Comparison of ENCODE assay signal across 8 cellular contexts in genomic region chr6:27694547-27694874, GRCh38.
DNase-seq lines count a peak whose midpoint lies in the region; ATAC-seq, FAIRE-seq and TF ChIP-seq lines count a peak whose summit lies in the region.

No MANE protein-coding gene starts in this region.

- peak overlapping the region; percentile 41; the same call in 1 of the 2 replicates for H2BK5ac ChIP-seq in H1 (ENCODE audit: low read depth, low read length)

- TF ChIP-seq EP300 in H1 (IDR thresholded peaks at IDR 0.05; ENCODE audit: borderline replicate concordance in 1 of 2, low read depth in 2 of 2, low read length in 2 of 2): no peak
- TF ChIP-seq EP300 in ovary (IDR thresholded peaks at IDR 0.05): no peak

- no peak for DNase-seq in H1 (ENCODE audit: low read depth in 1 of 2, low spot score in 2 of 2)
- no peak for DNase-seq in ovary
- DNase-seq in NCI-H146 (lab: John Stamatoyannopoulos, UW): no peak
- DNase-seq in NOMO-1 (lab: John Stamatoyannopoulos, UW; ENCODE audit: unreplicated experiment in 2 of 2): no peak
- no peak for DNase-seq in SJCRH30

- 31% methylated on average over 7 of the region's 7 CpGs; no CpG with 5 or more reads in 1 of the 2 experiments for WGBS in H1 (ENCODE audit: extremely low coverage in 1 of 2, insufficient coverage in 1 of 2, insufficient read length in 1 of 2, insufficient replicate concordance in 2 of 2, low coverage in 1 of 2, low lambda C conversion rate in 2 of 2, missing lambda C conversion rate in 1 of 2), 2 experiments
- 37 to 39% (median 38%) methylated on average over 7 of the region's 7 CpGs for WGBS in ovary, 3 donors

- TF ChIP-seq CTCF in OCI-LY1 (IDR thresholded peaks at IDR 0.05; ENCODE audit: low read length) (no peak), H1 (IDR thresholded peaks at IDR 0.05; ENCODE audit: control extremely low read depth in 1 of 3, insufficient read depth in 1 of 3, low read depth in 1 of 3, low read length in 3 of 3) (no peak), ovary (IDR thresholded peaks at IDR 0.05) (no peak)

- H3F3A ChIP-seq in OCI-LY1 (ENCODE audit: insufficient read depth, low read length): peaks cover 5% of the 10 kb centered on the region; the same call in 1 of the 2 replicates

- FAIRE-seq in H1 (lab: Jason Lieb, UNC): no peak

- no peak overlapping the region for H3K18ac ChIP-seq in H1 (ENCODE audit: extremely low read depth, low read length)

- CTCF ChIA-PET in H1 (lab: Charles Lee; ENCODE audit: partially characterized antibody): interaction anchor here (2.5 kb wide), 1 partner anchor 78 kb away, joined by 6 read pairs; no protein-coding TSS in a partner anchor

- peak overlapping the region; percentile 99 for H2AFZ ChIP-seq in OCI-LY1 (ENCODE audit: low read length)
- peak overlapping the region; percentile 95; the same call in 1 of the 2 replicates for H2AFZ ChIP-seq in H1 (ENCODE audit: low read length)

- peak overlapping the region; percentile 88 for H3K4me2 ChIP-seq in OCI-LY1 (ENCODE audit: low read length)
- H3K4me2 ChIP-seq in H1 (ENCODE audit: insufficient read depth in 1 of 2, low read depth in 2 of 2, low read length in 2 of 2): peak overlapping the region; percentile 70 to 79

- no peak overlapping the region for H4K91ac ChIP-seq in H1 (replicated peaks; ENCODE audit: insufficient read length, low read length)

- no peak overlapping the region for H3K23ac ChIP-seq in H1 (ENCODE audit: insufficient read length)

- H4K8ac ChIP-seq in H1 (ENCODE audit: extremely low read depth, insufficient read depth, low read length): no peak overlapping the region

- H4K20me1 ChIP-seq in OCI-LY1 (ENCODE audit: insufficient read depth, low read length) (no peaks in the 10 kb centered on the region), H1 (replicated peaks in 1 of 2; ENCODE audit: control insufficient read depth in 1 of 2, insufficient read depth in 2 of 2, low read length in 2 of 2) (peaks cover 0 to 2% of the 10 kb centered on the region in 2 experiments)

- H3K56ac ChIP-seq in H1 (replicated peaks; ENCODE audit: insufficient read length, low read depth, low read length): no peak overlapping the region

- H3K14ac ChIP-seq in H1 (ENCODE audit: insufficient read length): no peak overlapping the region

- H3K9me2 ChIP-seq in OCI-LY1 (ENCODE audit: low read depth, low read length): no peaks in the 10 kb centered on the region

- H2BK120ac ChIP-seq in H1 (replicated peaks; ENCODE audit: low read depth, low read length): no peak overlapping the region

- peak overlapping the region; percentile 85 for H3K27ac ChIP-seq in OCI-LY1 (ENCODE audit: low read depth, low read length, poor library complexity, severe bottlenecking)
- no peak overlapping the region for H3K27ac ChIP-seq in H1 (ENCODE audit: low read depth, low read length)
- H3K27ac ChIP-seq in ovary: no peak overlapping the region
- H3K27ac ChIP-seq in SJCRH30: no peak overlapping the region

- H3K79me2 ChIP-seq in OCI-LY1 (ENCODE audit: insufficient read depth, low read length): no peaks in the 10 kb centered on the region
- peaks cover 0 to 16% of the 10 kb centered on the region in 2 experiments; a peak in 3 of 4 replicates for H3K79me2 ChIP-seq in H1 (ENCODE audit: control insufficient read depth in 1 of 2, insufficient read depth in 2 of 2, low read length in 2 of 2)

- TF ChIP-seq RAD21 in H1 (IDR thresholded peaks at IDR 0.05 in 1 of 2, conservative IDR thresholded peaks at IDR 0.05 in 1 of 2; ENCODE audit: low read depth in 2 of 2, low read length in 2 of 2): no peak

- H2BK12ac ChIP-seq in H1 (ENCODE audit: low read depth, low read length): no peak overlapping the region

- no peak for TF ChIP-seq POLR2A in H1 (IDR thresholded peaks at IDR 0.05; ENCODE audit: control extremely low read depth in 1 of 2, low read depth in 2 of 2, low read length in 2 of 2)
- TF ChIP-seq POLR2A in ovary (IDR thresholded peaks at IDR 0.05): no peak

- H2BK20ac ChIP-seq in H1 (ENCODE audit: low read length): no peak overlapping the region

- H3K9ac ChIP-seq in OCI-LY1 (ENCODE audit: low read length): peak overlapping the region; percentile 96
- H3K9ac ChIP-seq in H1 (replicated peaks in 1 of 4; ENCODE audit: extremely low read depth in 1 of 4, low read depth in 3 of 4, low read length in 3 of 4): peak overlapping the region; percentile 66 to 77 (median 70)

- no peak overlapping the region for H2AK5ac ChIP-seq in H1 (ENCODE audit: low read depth, low read length)

- no peaks in the 10 kb centered on the region; the same call in 1 of the 2 replicates for H3K79me1 ChIP-seq in H1 (ENCODE audit: low read depth, low read length)

- H3K4ac ChIP-seq in H1 (replicated peaks; ENCODE audit: insufficient read length, low read depth, low read length): no peak overlapping the region

- H3K4me3 ChIP-seq in OCI-LY1 (ENCODE audit: low read depth, low read length, poor library complexity, severe bottlenecking): peak overlapping the region; percentile 93
- H3K4me3 ChIP-seq in H1 (ENCODE audit: extremely low read depth in 1 of 4, insufficient read depth in 2 of 4, low read depth in 3 of 4, low read length in 4 of 4): peak overlapping the region; percentile 66 to 98 (median 94)
- H3K4me3 ChIP-seq in ovary: peak overlapping the region; percentile 43
- H3K4me3 ChIP-seq in SJCRH30: no peak overlapping the region

- peaks cover under 1% of the 10 kb centered on the region for H3K36me3 ChIP-seq in OCI-LY1 (ENCODE audit: insufficient read depth, low read length)
- H3K36me3 ChIP-seq in H1 (ENCODE audit: control insufficient read depth in 2 of 4, insufficient read depth in 4 of 4, low read length in 3 of 4): no peaks in the 10 kb centered on the region
- H3K36me3 ChIP-seq in ovary: no peaks in the 10 kb centered on the region
- H3K36me3 ChIP-seq in SJCRH30: no peaks in the 10 kb centered on the region

- no peak overlapping the region for H2BK15ac ChIP-seq in H1 (ENCODE audit: low read length)

- peaks cover 21% of the 10 kb centered on the region for H3K4me1 ChIP-seq in OCI-LY1 (ENCODE audit: insufficient read depth, low read length, severe bottlenecking)
- peaks cover 0 to 4% (median 0%) of the 10 kb centered on the region in 4 experiments; a peak in 3 of 7 replicates for H3K4me1 ChIP-seq in H1 (replicated peaks in 1 of 4; ENCODE audit: control insufficient read depth in 3 of 4, insufficient read depth in 4 of 4, low read length in 3 of 4)
- H3K4me1 ChIP-seq in ovary (ENCODE audit: insufficient read depth): no peaks in the 10 kb centered on the region
- H3K4me1 ChIP-seq in SJCRH30: no peaks in the 10 kb centered on the region

- H3K9me3 ChIP-seq in OCI-LY1 (ENCODE audit: low read length) (no peaks in the 10 kb centered on the region), H1 (ENCODE audit: insufficient read depth in 2 of 2, low read depth in 1 of 2, low read length in 1 of 2) (no peaks in the 10 kb centered on the region), ovary (no peaks in the 10 kb centered on the region), SJCRH30 (replicated peaks) (no peaks in the 10 kb centered on the region)

- no peak overlapping the region for H4K5ac ChIP-seq in H1 (ENCODE audit: insufficient read length, low read depth, low read length)

- peak; percentile 14 for ATAC-seq in GM21381 (IDR thresholded peaks at IDR 0.05; ENCODE audit: unreplicated experiment)
- ATAC-seq in HG02623 (IDR thresholded peaks at IDR 0.05; ENCODE audit: unreplicated experiment): no peak

- no peaks in the 10 kb centered on the region for H3K23me2 ChIP-seq in H1 (ENCODE audit: low read depth, low read length)

- H3K27me3 ChIP-seq in OCI-LY1 (ENCODE audit: insufficient read depth, low read length) (no peaks in the 10 kb centered on the region), H1 (replicated peaks in 1 of 4; ENCODE audit: control insufficient read depth in 3 of 4, extremely low read depth in 1 of 4, insufficient read depth in 3 of 4, low read length in 3 of 4) (no peaks in the 10 kb centered on the region), ovary (no peaks in the 10 kb centered on the region), SJCRH30 (no peaks in the 10 kb centered on the region)

- intact Hi-C loops in ovary (cut with DNase I): loop anchor here in 1 of 4 donors (5.0 kb wide), 1 partner anchor 63 kb away; no protein-coding TSS in a partner anchor

- POLR2A ChIA-PET in H1 (lab: Charles Lee; ENCODE audit: partially characterized antibody): interaction anchor here (0.5 to 1.3 kb wide), 4 partner anchors 10 to 198 kb away, joined by 3 to 4 read pairs (median 3); a partner anchor contains a TSS

TF ChIP-seq in H1, 55 proteins besides CTCF, POLR2A, EP300 and RAD21:
- no peak for TF ChIP-seq ZNF274 (IDR thresholded peaks at IDR 0.05; ENCODE audit: borderline replicate concordance, extremely low read depth, low read length)
TF ChIP-seq in H1: peak in this region for 0.
